In the genomic region with DNA sequence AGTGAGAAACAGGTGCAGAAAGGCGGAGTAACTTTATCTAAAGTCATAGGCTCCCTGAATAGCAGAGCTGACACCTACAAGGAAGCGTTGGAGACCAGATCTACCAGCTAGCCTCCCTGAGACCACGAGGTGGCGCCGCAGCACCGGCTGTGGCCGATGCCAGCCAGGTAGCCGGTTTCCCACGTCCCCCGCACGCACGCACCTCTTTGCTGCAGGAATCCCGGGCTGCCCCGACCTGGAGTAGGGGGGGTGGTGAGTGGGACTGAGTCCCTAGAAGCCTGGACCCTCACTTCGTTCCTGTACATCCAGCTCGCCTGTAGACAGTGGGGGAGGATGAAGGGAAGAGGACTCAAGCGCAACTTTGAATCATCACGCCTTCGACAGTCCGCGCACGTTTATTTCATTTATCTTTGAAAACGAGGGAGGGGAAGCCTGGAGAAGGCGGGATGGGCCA, we compare ENCODE assay signal across 9 cellular contexts. TPM values are rescaled to one million over a fixed set of nuclear protein-coding genes. Genes with fewer than 3 reads are reported as not detected.
DNase-seq lines count a peak whose midpoint lies in the region; ATAC-seq and TF ChIP-seq lines count a peak whose summit lies in the region.
"Had no signal": no experiment of that assay in that cellular context is flagged by ENCODE, and none has a peak within 500 bp of the region (broad histone marks: within the 10 kb centered on the region; RNA-seq: fewer than 3 reads in every experiment).

No MANE protein-coding gene starts in this region.

- H3K4me3 ChIP-seq in Panc1 (ENCODE audit: low read depth in 2 of 2, low read length in 2 of 2) (peak overlapping the region; percentile 44 to 49), esophagus squamous epithelium (peak overlapping the region; percentile 42 to 71 (median 50))

- 0 to 5% methylated on average over 2 to 8 of the region's 24 CpGs for WGBS in esophagus squamous epithelium, 2 donors

- no peaks in the 10 kb centered on the region for H3K9me3 ChIP-seq in Panc1 (ENCODE audit: control insufficient read depth, insufficient read depth, low read depth, low read length)
- H3K9me3 ChIP-seq in esophagus squamous epithelium, result no peaks in the 10 kb centered on the region

- H3K36me3 ChIP-seq in Panc1 (ENCODE audit: control insufficient read depth, insufficient read depth, low read length), result no peaks in the 10 kb centered on the region; the same call in 1 of the 2 replicates
- H3K36me3 ChIP-seq in esophagus squamous epithelium, result no peaks in the 10 kb centered on the region

- intact Hi-C loops in Panc1 (cut with micrococcal nuclease; ENCODE audit: unreplicated experiment), result loop anchor here (1.0 to 10.0 kb wide), 4 partner anchors 65 to 172 kb away; no protein-coding TSS in a partner anchor
- intact Hi-C loops in esophagus squamous epithelium (cut with DNase I), result loop anchor here (5.0 to 10.0 kb wide), 2 partner anchors 55 to 122 kb away; no protein-coding TSS in a partner anchor

- POLR2A ChIA-PET in Panc1 (lab: Charles Lee), result no interaction called here

- CTCF ChIA-PET in Panc1 (lab: Charles Lee), result interaction anchor here (0.6 to 4.6 kb wide), 16 partner anchors 10 to 354 kb away, joined by 3 to 86 read pairs (median 4); a partner anchor contains a TSS

- in situ Hi-C loops in Panc1 (cut with HindIII; ENCODE audit: low pct_unique_long_range_greater_than_20kb, low sequenced_read_pairs), result loop anchor here (5.0 kb wide), 1 partner anchor 127 kb away; no protein-coding TSS in a partner anchor

- DNase-seq in Daoy (ENCODE audit: low read depth) (peak; percentile 86), HuH-7 (ENCODE audit: low spot score) (peak; percentile 88), Panc1 (ENCODE audit: low read depth, low spot score) (peak; percentile 67), esophagus squamous epithelium (lab: John Stamatoyannopoulos, UW) (no peak), myocyte (ENCODE audit: low read depth) (peak; percentile 71)
- peak; percentile 90 to 93 for DNase-seq in activated T-cell treated with anti-CD3 and anti-CD28 coated beads, Interleukin-2, amount 50 U/mL, for 48 hours
- DNase-seq in stimulated activated CD8-positive, alpha-beta memory T cell treated with anti-CD3 and anti-CD28 coated beads, Interleukin-4, amount 100 ng/mL, for 48 hours, result peak; percentile 92

- BruUV-seq in Panc1 (replicated peaks; lab: Mats Ljungman, UMichigan), result no TSS peak

- no peak for TF ChIP-seq POLR2A in esophagus squamous epithelium (IDR thresholded peaks at IDR 0.05)

- H3K27ac ChIP-seq in Panc1 (ENCODE audit: low read length) (no peak overlapping the region), esophagus squamous epithelium (no peak overlapping the region)

- 0 out of 2 replicates have a peak, but pooled peaks cover 5% of the 10 kb centered on the region for H3K4me1 ChIP-seq in Panc1 (ENCODE audit: control insufficient read depth, insufficient read depth, low read length)
- H3K4me1 ChIP-seq in esophagus squamous epithelium, result peaks cover 24 to 48% (median 32%) of the 10 kb centered on the region in 3 donors

- ATAC-seq in Panc1 (peak; percentile 70), HG03565 (IDR thresholded peaks at IDR 0.05; ENCODE audit: unreplicated experiment) (no peak)

- peak; percentile 99 for TF ChIP-seq CTCF in Panc1 (IDR thresholded peaks at IDR 0.05)
- TF ChIP-seq CTCF in esophagus squamous epithelium (IDR thresholded peaks at IDR 0.05), result peak; percentile 79 to 96 (median 92)

- H3K27me3 ChIP-seq in Panc1 (ENCODE audit: control insufficient read depth, insufficient read depth, low read length) (peaks cover 5% of the 10 kb centered on the region), esophagus squamous epithelium (peaks cover 0 to 80% (median 8%) of the 10 kb centered on the region in 4 donors)

RNA-seq across cellular contexts. Expression of a gene that starts 3.7 kb away (rescaled TPM):
- 0.06 TPM in 1 of 2 replicates, not detected in the other for total RNA-seq in Daoy (2014; rRNA removed; shearing (Covaris generic))
- 1.2 TPM for total RNA-seq in Panc1 (2021; ENCODE audit: unreplicated experiment)
- polyA plus RNA-seq in Panc1 (2012; ENCODE audit: insufficient read length), result 1.3 TPM
- total RNA-seq in esophagus squamous epithelium, result not detected
- total RNA-seq in myocyte, result 5.0 and 5.6 TPM in 2 replicates
- polyA plus RNA-seq in myocyte (2012), result 1.3 TPM

RNA-seq across cellular contexts. Expression of a gene that starts 11.5 kb away (rescaled TPM):
- not detected in 2 replicates for total RNA-seq in Daoy (2014; rRNA removed; shearing (Covaris generic))
- total RNA-seq in Panc1 (2021; ENCODE audit: unreplicated experiment), result 0.49 TPM
- polyA plus RNA-seq in Panc1 (2012; ENCODE audit: insufficient read length), result 0.31 TPM
- not detected for total RNA-seq in esophagus squamous epithelium
- total RNA-seq in myocyte, result 11.6 and 18.1 TPM in 2 replicates
- polyA plus RNA-seq in myocyte (2012), result 5.2 TPM
- total RNA-seq: subcutaneous adipose tissue had no signal

RNA-seq across cellular contexts. Expression of a gene that starts 15.5 kb away (rescaled TPM):
- 17.3 and 26.5 TPM in 2 replicates for total RNA-seq in Daoy (2014; rRNA removed; shearing (Covaris generic))
- total RNA-seq in Panc1 (2021; ENCODE audit: unreplicated experiment) (65.0 TPM), esophagus squamous epithelium (10 to 100 TPM; 22.5 to 39.0 (median 28.6) TPM), myocyte (62.8 and 63.6 TPM in 2 replicates)
- polyA plus RNA-seq in Panc1 (2012; ENCODE audit: insufficient read length), result 52.3 TPM
- 51.7 TPM for polyA plus RNA-seq in myocyte (2012)
